8 cellular contexts compared by ENCODE assay signal in genomic region chr20:34538671-34539123, GRCh38. TPM values are rescaled to one million over a fixed set of nuclear protein-coding genes. Genes with fewer than 3 reads are reported as not detected.
DNase-seq lines count a peak whose midpoint lies in the region; ATAC-seq and TF ChIP-seq lines count a peak whose summit lies in the region.

No MANE protein-coding gene starts in this region.

- no peaks in the 10 kb centered on the region for H3K27me3 ChIP-seq in SU-DHL-6 (ENCODE audit: low read length)

- no peaks in the 10 kb centered on the region for H3K79me2 ChIP-seq in SU-DHL-6 (ENCODE audit: insufficient read depth, low read length)

- H3K4me3 Mint-ChIP-seq in HFFc6 = no peak overlapping the region

- peak overlapping the region; percentile 25; the same call in 1 of the 2 replicates for H3K27ac Mint-ChIP-seq in HFFc6

- H3K4me3 ChIP-seq in SU-DHL-6 (ENCODE audit: insufficient read depth, low read length, poor library complexity, severe bottlenecking) (no peak overlapping the region), astrocyte of the cerebellum (ENCODE audit: low read depth, low read length) (no peak overlapping the region)

- H3K9me3 ChIP-seq in SU-DHL-6 (ENCODE audit: insufficient read depth, low read length) = no peaks in the 10 kb centered on the region

- no peaks in the 10 kb centered on the region for H4K20me1 ChIP-seq in SU-DHL-6 (ENCODE audit: low read depth, low read length)

- H3K9ac ChIP-seq in SU-DHL-6 (ENCODE audit: low read length) = no peak overlapping the region

- H3K4me1 Mint-ChIP-seq in HFFc6 (ENCODE audit: low read depth) = 0 out of 2 replicates have a peak, but pooled peaks cover 5% of the 10 kb centered on the region

- H3K27me3 Mint-ChIP-seq in HFFc6 (ENCODE audit: insufficient read depth) = peaks cover 2% of the 10 kb centered on the region; the same call in 1 of the 2 replicates

- no peak for ATAC-seq in GM21447 (IDR thresholded peaks at IDR 0.05; ENCODE audit: unreplicated experiment)

- no peaks in the 10 kb centered on the region for H3K9me3 Mint-ChIP-seq in HFFc6

- in situ Hi-C loops in astrocyte of the cerebellum (cut with HindIII; ENCODE audit: low sequenced_read_pairs) = no loop called here

- H3K36me3 ChIP-seq in SU-DHL-6 (ENCODE audit: low read length) = peaks cover 2% of the 10 kb centered on the region; the same call in 1 of the 2 replicates

- peak; percentile 52 for DNase-seq in CD1c-positive myeloid dendritic cell (ENCODE audit: extremely low spot score)
- DNase-seq in HFFc6 = peak; percentile 36
- DNase-seq in astrocyte of the cerebellum (ENCODE audit: low read depth) = no peak
- DNase-seq in iPS-NIHi11 (ENCODE audit: low spot score) = peak; percentile 71
- DNase-seq in stimulated activated CD4-positive, alpha-beta T cell treated with anti-CD3 and anti-CD28 coated beads, Interleukin-4, amount 100 ng/mL, for 24 hours = peak; percentile 63
- no peak for DNase-seq in cerebellum (ENCODE audit: low spot score)

- no peaks in the 10 kb centered on the region for H3F3A ChIP-seq in SU-DHL-6 (ENCODE audit: insufficient read depth)

- TF ChIP-seq CTCF in HFFc6 (IDR thresholded peaks at IDR 0.05) (peak; percentile 91), SU-DHL-6 (IDR thresholded peaks at IDR 0.05; ENCODE audit: insufficient read depth, low read length, poor library complexity, severe bottlenecking) (peak; percentile 86), astrocyte of the cerebellum (IDR thresholded peaks at IDR 0.05; ENCODE audit: low read depth, low read length, missing control alignments) (peak; percentile 78)

- H3K36me3 Mint-ChIP-seq in HFFc6 (ENCODE audit: low read depth) = peaks cover 35% of the 10 kb centered on the region

- H3K4me2 ChIP-seq in SU-DHL-6 (ENCODE audit: low read depth, low read length, poor library complexity, severe bottlenecking) = no peak overlapping the region

- H3K9me2 ChIP-seq in SU-DHL-6 (replicated peaks; ENCODE audit: insufficient read depth, low read length) = no peaks in the 10 kb centered on the region

- H3K27ac ChIP-seq in SU-DHL-6 (ENCODE audit: low read depth, low read length) = no peak overlapping the region

- H2AFZ ChIP-seq in SU-DHL-6 (ENCODE audit: low read depth, low read length, severe bottlenecking) = no peak overlapping the region

RNA-seq across cellular contexts. Expression of gene MAP1LC3A, which starts 19.8 kb away (rescaled TPM):
- total RNA-seq in HFFc6 (2021; fragmentation: NEBNext Ultra II Directional; extraction: Animal tissue kit (Norgen Biotek cat#: 25700)) = 10 to 100 TPM; 20.2 to 34.6 (median 23.9) TPM
- total RNA-seq in cerebellum = 27.9 TPM

RNA-seq across cellular contexts. Expression of gene DYNLRB1, which starts 22.5 kb away (rescaled TPM):
- 100 to 1,000 TPM; 194 to 277 (median 223) TPM for total RNA-seq in HFFc6 (2021; fragmentation: NEBNext Ultra II Directional; extraction: Animal tissue kit (Norgen Biotek cat#: 25700))
- total RNA-seq in cerebellum = 43.8 TPM

Comparison
In these comparisons a context has a peak if more than half of its experiments do, and no peak if none do; other contexts are left out.
1. DNase-seq: peak in CD1c-positive myeloid dendritic cell (single experiment), HFFc6 (single experiment), iPS-NIHi11 (single experiment) and stimulated activated CD4-positive, alpha-beta T cell treated with anti-CD3 and anti-CD28 coated beads, Interleukin-4, amount 100 ng/mL, for 24 hours (single experiment); none in astrocyte of the cerebellum (single experiment) and cerebellum (single experiment).
2. Peak in every context shown above with its lines, with median percentiles within 50 percentile points of each other: CTCF ChIP-seq.